ENCODE assay signal across 26 cellular contexts in genomic region chr1:247387500-247387899, GRCh38. TPM values are rescaled to one million over a fixed set of nuclear protein-coding genes. Genes with fewer than 3 reads are reported as not detected.
A peak's percentile ranks its signal among the peaks of the same experiment; 100 is the strongest.
DNase-seq lines count a peak whose midpoint lies in the region; ATAC-seq and TF ChIP-seq lines count a peak whose summit lies in the region.
"Had no signal": no experiment of that assay in that cellular context is flagged by ENCODE, and none has a peak within 500 bp of the region (broad histone marks: within the 10 kb centered on the region; RNA-seq: fewer than 3 reads in every experiment).

No MANE protein-coding gene starts in this region.

- H3K9me3 Mint-ChIP-seq in CD14-positive monocyte (peaks cover 0 to 13% (median 0%) of the 10 kb centered on the region in 7 donors), WTC11 (peaks cover 28% of the 10 kb centered on the region)
- peaks cover 9% of the 10 kb centered on the region for H3K9me3 Mint-ChIP-seq in T-helper 2 cell treated with Interferon-gamma antibody and Interleukin-4, amounts not matched to agents 5 μg/mL and 100 μg/mL, for 36 hours
- H3K9me3 Mint-ChIP-seq: IgD-negative memory B cell, natural killer cell had no signal

- H3K79me1 ChIP-seq in mesendoderm (ENCODE audit: low read length) = no peaks in the 10 kb centered on the region

- no peak overlapping the region for H3K4me3 Mint-ChIP-seq in CD14-positive monocyte
- H3K4me3 Mint-ChIP-seq in WTC11 = no peak overlapping the region
- H3K4me3 Mint-ChIP-seq in T-helper 2 cell treated with Interferon-gamma antibody and Interleukin-4, amounts not matched to agents 5 μg/mL and 100 μg/mL, for 36 hours = no peak overlapping the region
- H3K4me3 Mint-ChIP-seq: activated CD8-positive, alpha-beta T cell treated with anti-CD3 and anti-CD28 coated beads, Interleukin-2, amount 10 ng/mL, durations not matched to agents 7 days and 5 days; activated naive CD4-positive, alpha-beta T cell treated with anti-CD3 and anti-CD28 coated beads, Interleukin-2, amount 10 ng/mL, durations not matched to agents 7 days and 5 days; IgD-negative memory B cell; natural killer cell had no signal

- no peaks in the 10 kb centered on the region for H3K79me2 ChIP-seq in mesendoderm (ENCODE audit: control insufficient read depth, insufficient read depth, low read length)

- H3K23ac ChIP-seq in mesendoderm (ENCODE audit: low read length) = no peak overlapping the region

- TF ChIP-seq CTCF in CD14-positive monocyte (IDR thresholded peaks at IDR 0.05) (no peak), WTC11 (IDR thresholded peaks at IDR 0.05) (no peak)

- ATAC-seq in WTC11 = peak; percentile 17
- no peak for ATAC-seq in GM19328 (IDR thresholded peaks at IDR 0.05; ENCODE audit: unreplicated experiment)
- ATAC-seq: activated CD8-positive, alpha-beta T cell treated with anti-CD3 and anti-CD28 coated beads, Interleukin-2, amount 10 ng/mL, durations not matched to agents 7 days and 5 days; gastroesophageal sphincter; HCT116; lower lobe of right lung; mucosa of descending colon; natural killer cell; stimulated activated naive CD8-positive, alpha-beta T cell treated with anti-CD3 and anti-CD28 coated beads, Interleukin-15, Interleukin-2, amounts not matched to agents 100 U/mL and 50 U/mL, for 24 hours had no signal

- H3K27me3 Mint-ChIP-seq in CD14-positive monocyte (ENCODE audit: low read depth in 3 of 3) = peaks cover 0 to 9% (median 0%) of the 10 kb centered on the region in 3 donors
- H3K27me3 Mint-ChIP-seq in WTC11 (ENCODE audit: low read depth) = peaks cover 27% of the 10 kb centered on the region
- H3K27me3 Mint-ChIP-seq in T-helper 2 cell treated with Interferon-gamma antibody and Interleukin-4, amounts not matched to agents 5 μg/mL and 100 μg/mL, for 36 hours (ENCODE audit: low read depth) = peaks cover 30% of the 10 kb centered on the region
- H3K27me3 Mint-ChIP-seq: IgD-negative memory B cell had no signal

- H3K27ac ChIP-seq in mesendoderm (ENCODE audit: low read depth, low read length) = no peak overlapping the region
- H3K27ac ChIP-seq: gastroesophageal sphincter, lower lobe of right lung, RWPE1, SJSA1 had no signal

- no peak overlapping the region for H3K4ac ChIP-seq in mesendoderm (ENCODE audit: low read depth, low read length)

- H4K8ac ChIP-seq in mesendoderm (ENCODE audit: low read depth, low read length) = no peak overlapping the region

- H3K27ac Mint-ChIP-seq in CD14-positive monocyte = peak overlapping the region in 4 of 7 donors; percentile 15 to 88 (median 77)
- peak overlapping the region; percentile 43; the same call in 1 of the 2 replicates for H3K27ac Mint-ChIP-seq in WTC11
- H3K27ac Mint-ChIP-seq in T-helper 2 cell treated with Interferon-gamma antibody and Interleukin-4, amounts not matched to agents 5 μg/mL and 100 μg/mL, for 36 hours = no peak overlapping the region
- H3K27ac Mint-ChIP-seq: activated CD8-positive, alpha-beta T cell treated with anti-CD3 and anti-CD28 coated beads, Interleukin-2, amount 10 ng/mL, durations not matched to agents 7 days and 5 days; activated naive CD4-positive, alpha-beta T cell treated with anti-CD3 and anti-CD28 coated beads, Interleukin-2, amount 10 ng/mL, durations not matched to agents 7 days and 5 days; IgD-negative memory B cell; natural killer cell had no signal

- no peaks in the 10 kb centered on the region for H3K27me3 ChIP-seq in mesendoderm (ENCODE audit: insufficient read depth, low read length, poor library complexity)
- H3K27me3 ChIP-seq: SJSA1 had no signal

- WGBS in mesendoderm (ENCODE audit: extremely low coverage, insufficient coverage, low lambda C conversion rate) = no CpG with 5 or more reads among the region's 7 CpGs

- intact Hi-C loops in CD14-positive monocyte (cut with micrococcal nuclease) = loop anchor here (5.0 kb wide), 1 partner anchor 35 kb away; no protein-coding TSS in a partner anchor

- no peak overlapping the region for H3K4me3 ChIP-seq in mesendoderm (ENCODE audit: low read length)
- H3K4me3 ChIP-seq: gastroesophageal sphincter, lower lobe of right lung, mucosa of descending colon, SJSA1 had no signal

- H3K18ac ChIP-seq in mesendoderm (ENCODE audit: low read length) = no peak overlapping the region

- no peak overlapping the region for H2BK15ac ChIP-seq in mesendoderm (replicated peaks; ENCODE audit: low read depth)

- CTCF ChIA-PET in WTC11 (lab: Charles Lee) = interaction anchor here (1.3 to 2.4 kb wide), 4 partner anchors 11 to 268 kb away, joined by 3 to 21 read pairs (median 6); no protein-coding TSS in a partner anchor

- H3K4me1 Mint-ChIP-seq in CD14-positive monocyte (peaks cover 58% of the 10 kb centered on the region), WTC11 (peaks cover 23% of the 10 kb centered on the region)
- H3K4me1 Mint-ChIP-seq in T-helper 2 cell treated with Interferon-gamma antibody and Interleukin-4, amounts not matched to agents 5 μg/mL and 100 μg/mL, for 36 hours (ENCODE audit: low read depth) = peaks cover 18% of the 10 kb centered on the region

- H2AK5ac ChIP-seq in mesendoderm (ENCODE audit: low read length) = no peak overlapping the region

- H3K4me1 ChIP-seq in mesendoderm (ENCODE audit: control insufficient read depth, low read depth, low read length) = peaks cover 2% of the 10 kb centered on the region
- H3K4me1 ChIP-seq: SJSA1 had no signal

- H3K36me3 Mint-ChIP-seq in CD14-positive monocyte = peaks cover 2 to 4% of the 10 kb centered on the region in 2 donors
- peaks cover 30% of the 10 kb centered on the region for H3K36me3 Mint-ChIP-seq in WTC11
- no peaks in the 10 kb centered on the region for H3K36me3 Mint-ChIP-seq in T-helper 2 cell treated with Interferon-gamma antibody and Interleukin-4, amounts not matched to agents 5 μg/mL and 100 μg/mL, for 36 hours (ENCODE audit: low read depth)
- H3K36me3 Mint-ChIP-seq: activated naive CD4-positive, alpha-beta T cell treated with anti-CD3 and anti-CD28 coated beads, Interleukin-2, amount 10 ng/mL, durations not matched to agents 7 days and 5 days; natural killer cell had no signal

- H2BK5ac ChIP-seq in mesendoderm (ENCODE audit: low read length) = no peak overlapping the region

- no peak overlapping the region for H2BK120ac ChIP-seq in mesendoderm (ENCODE audit: low read depth, low read length)

- POLR2A ChIA-PET in WTC11 (lab: Charles Lee) = no interaction called here

- H3K9ac ChIP-seq in mesendoderm (ENCODE audit: low read length) = peak overlapping the region; percentile 21

- H3K36me3 ChIP-seq in mesendoderm (ENCODE audit: control insufficient read depth, insufficient read depth, low read length) = no peaks in the 10 kb centered on the region
- H3K36me3 ChIP-seq: gastroesophageal sphincter, lower lobe of right lung, SJSA1 had no signal

- H3K4me2 ChIP-seq in mesendoderm (ENCODE audit: low read length) = no peak overlapping the region

- H3K56ac ChIP-seq in mesendoderm (ENCODE audit: low read length) = peak overlapping the region; percentile 73

- DNase-seq in CD14-positive monocyte (ENCODE audit: low spot score) (peak; percentile 31), M059J (ENCODE audit: low read depth) (peak; percentile 41), WTC11 (ENCODE audit: low spot score) (no peak), mesendoderm (no peak), SKM-1 (lab: John Stamatoyannopoulos, UW; ENCODE audit: unreplicated experiment) (no peak), SK-N-DZ (ENCODE audit: low spot score) (no peak)
- DNase-seq in T-helper 2 cell treated with Interferon-gamma antibody and Interleukin-4, amounts not matched to agents 5 μg/mL and 100 μg/mL, for 36 hours (ENCODE audit: low spot score) = no peak
- DNase-seq: activated CD4-positive, alpha-beta T cell treated with anti-CD3 and anti-CD28 coated beads for 4 hours; activated CD8-positive, alpha-beta T cell treated with anti-CD3 and anti-CD28 coated beads, Interleukin-2, amount 10 ng/mL, durations not matched to agents 7 days and 5 days; activated naive CD4-positive, alpha-beta T cell treated with anti-CD3 and anti-CD28 coated beads, Interleukin-2, amount 10 ng/mL, durations not matched to agents 7 days and 5 days; GDM1; lower lobe of right lung; mucosa of descending colon; natural killer cell; NCI-H1092 treated with DMSO at 0.1 percent for 48 hours; NCI-H1694 treated with DMSO at 0.1 percent for 48 hours; NCI-H446; NCI-H748 treated with DMSO at 0.1 percent for 48 hours; stimulated activated naive CD8-positive, alpha-beta T cell treated with anti-CD3 and anti-CD28 coated beads, Interleukin-15, Interleukin-2, amounts not matched to agents 100 U/mL and 50 U/mL, for 24 hours; T-helper 2 cell had no signal

- no peak overlapping the region for H4K5ac ChIP-seq in mesendoderm (ENCODE audit: low read length)

TF ChIP-seq in WTC11, 78 proteins besides CTCF, POLR2A, EP300 and RAD21 (continues in another document):
- TF ChIP-seq TCF7 (CRISPR knock-in tag; IDR thresholded peaks at IDR 0.05; ENCODE audit: low read depth) (no peak), E2F4 (CRISPR knock-in tag; IDR thresholded peaks at IDR 0.05; ENCODE audit: borderline replicate concordance, low read depth) (no peak), PRRX2 (CRISPR knock-in tag; IDR thresholded peaks at IDR 0.05) (no peak), GRHL2 (CRISPR knock-in tag; IDR thresholded peaks at IDR 0.05; ENCODE audit: insufficient replicate concordance, severe bottlenecking) (no peak), ELF4 (CRISPR knock-in tag; IDR thresholded peaks at IDR 0.05; ENCODE audit: low read depth) (no peak), ETV6 (CRISPR knock-in tag; IDR thresholded peaks at IDR 0.05) (peak; percentile 15; the same call in 1 of the 2 replicates)

RNA-seq across cellular contexts. Expression of gene NLRP3, which starts 28.5 kb away (rescaled TPM):
- 10 to 100 TPM; 56.2 to 61.9 TPM for polyA plus RNA-seq in CD14-positive monocyte
- total RNA-seq in M059J (2014; rRNA removed; shearing (Covaris generic)) = 7.4 and 9.2 TPM in 2 replicates
- total RNA-seq in WTC11 (2021) = 0.11 to 0.25 TPM (median 0.11 TPM) in 3 replicates
- polyA plus RNA-seq in mesendoderm (2013, experiment 1 of 2) = 0.01 TPM
- polyA plus RNA-seq in mesendoderm (2013, experiment 2 of 2) = 0.06 TPM
- 1.2 TPM in 1 of 2 replicates, not detected in the other for polyA plus RNA-seq in SK-N-DZ (2014; cell fraction: cytosol; rRNA removed)
- 0.65 TPM in 1 of 2 replicates, not detected in the other for polyA plus RNA-seq in SK-N-DZ (2014; cell fraction: nucleus; rRNA removed)

RNA-seq across cellular contexts. Expression of gene ZNF496, which starts 55.8 kb away (rescaled TPM):
- polyA plus RNA-seq in CD14-positive monocyte = 1 to 10 TPM; 1.6 to 2.4 TPM
- 26.4 and 28.0 TPM in 2 replicates for total RNA-seq in M059J (2014; rRNA removed; shearing (Covaris generic))
- total RNA-seq in WTC11 (2021) = 81.5 to 89.0 TPM (median 88.3 TPM) in 3 replicates
- polyA plus RNA-seq in mesendoderm (2013, experiment 1 of 2) = 25.4 TPM
- polyA plus RNA-seq in mesendoderm (2013, experiment 2 of 2) = 26.3 TPM
- polyA plus RNA-seq in SK-N-DZ (2014; cell fraction: cytosol; rRNA removed) = 47.5 and 50.3 TPM in 2 replicates
- 27.0 and 44.1 TPM in 2 replicates for polyA plus RNA-seq in SK-N-DZ (2014; cell fraction: nucleus; rRNA removed)

Comparison
In these comparisons a context has a peak if more than half of its experiments do, and no peak if none do; other contexts are left out.
1. DNase-seq: peak in CD14-positive monocyte (single experiment) and M059J (single experiment); none in WTC11 (single experiment), mesendoderm (single experiment), SKM-1 (single experiment), T-helper 2 cell treated with Interferon-gamma antibody and Interleukin-4, amounts not matched to agents 5 μg/mL and 100 μg/mL, for 36 hours (single experiment) and SK-N-DZ (single experiment).